13 cellular contexts compared by ENCODE assay signal in the genomic region with DNA sequence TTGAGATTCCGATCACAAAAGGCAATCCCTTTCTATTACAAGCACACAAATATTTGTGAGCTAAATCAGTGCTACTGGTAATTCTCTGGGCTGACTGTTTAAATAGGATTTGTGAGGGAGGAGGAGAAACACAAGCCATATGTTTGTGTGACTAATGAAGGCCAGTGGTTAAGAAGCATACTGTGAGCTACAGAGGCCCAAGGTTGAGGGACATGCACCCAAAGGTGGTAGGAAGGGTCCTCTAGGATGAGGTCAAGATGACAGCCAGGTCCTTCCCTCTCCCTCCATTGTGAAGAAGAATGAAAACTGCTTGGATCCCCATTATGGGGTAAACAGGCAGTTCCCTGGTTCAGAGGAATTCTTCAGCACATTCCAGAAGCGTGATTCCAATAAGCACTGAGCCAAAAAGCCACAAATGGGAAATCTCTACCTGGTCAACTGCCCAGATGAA.
DNase-seq lines count a peak whose midpoint lies in the region; ATAC-seq and TF ChIP-seq lines count a peak whose summit lies in the region.
"Had no signal": no experiment of that assay in that cellular context is flagged by ENCODE, and none has a peak within 500 bp of the region (broad histone marks: within the 10 kb centered on the region; RNA-seq: fewer than 3 reads in every experiment).

No MANE protein-coding gene starts in this region.

- POLR2A ChIA-PET in SK-N-SH (lab: Yijun Ruan, JAX): no interaction called here

- CTCF ChIA-PET in SK-N-SH (lab: Yijun Ruan, JAX): interaction anchor here (1.1 to 3.3 kb wide), 5 partner anchors 9 to 84 kb away, joined by 4 to 11 read pairs (median 4); a partner anchor contains a TSS

- no peak overlapping the region for H2AFZ ChIP-seq in SK-N-SH (ENCODE audit: low read depth)

- no peak for TF ChIP-seq EP300 in SK-N-SH (IDR thresholded peaks at IDR 0.05; ENCODE audit: borderline replicate concordance in 1 of 2, low read depth in 1 of 2, low read length in 1 of 2)

- TF ChIP-seq CTCF in SK-N-SH (IDR thresholded peaks at IDR 0.05) (no peak), fibroblast of mammary gland (conservative IDR thresholded peaks at IDR 0.05; ENCODE audit: control insufficient read depth, insufficient read depth, low read depth, low read length) (no peak)

- H3K4me2 ChIP-seq in SK-N-SH: no peak overlapping the region

- H3K79me2 ChIP-seq in SK-N-SH (ENCODE audit: insufficient read depth): no peaks in the 10 kb centered on the region

- H3K36me3 ChIP-seq in SK-N-SH (replicated peaks in 1 of 2; ENCODE audit: control insufficient read depth in 1 of 2, insufficient read depth in 2 of 2, low read length in 1 of 2): peaks cover 0 to 6% of the 10 kb centered on the region in 2 experiments
- H3K36me3 ChIP-seq: cardiac muscle cell had no signal

- H3K9me2 ChIP-seq in SK-N-SH: no peaks in the 10 kb centered on the region

- no peaks in the 10 kb centered on the region for H4K20me1 ChIP-seq in SK-N-SH (ENCODE audit: insufficient read depth)

- H3K27me3 ChIP-seq in SK-N-SH (ENCODE audit: insufficient read depth): no peaks in the 10 kb centered on the region
- H3K27me3 ChIP-seq: cardiac muscle cell had no signal

- TF ChIP-seq RAD21 in SK-N-SH (IDR thresholded peaks at IDR 0.05; ENCODE audit: low read length): no peak

- H3K4me3 ChIP-seq in SK-N-SH (ENCODE audit: low read depth in 2 of 2, low read length in 1 of 2) (no peak overlapping the region), fibroblast of mammary gland (ENCODE audit: control insufficient read depth, low read depth, low read length) (no peak overlapping the region), skeletal muscle cell (ENCODE audit: low read depth, low read length) (no peak overlapping the region)
- H3K4me3 ChIP-seq: cardiac muscle cell had no signal

- H3F3A ChIP-seq in SK-N-SH (replicated peaks; ENCODE audit: insufficient read depth): peaks cover 25% of the 10 kb centered on the region

- H3K4me1 ChIP-seq in SK-N-SH (ENCODE audit: control insufficient read depth in 1 of 2, insufficient read depth in 2 of 2, low read depth in 1 of 2, low read length in 1 of 2): peaks cover 4 to 36% of the 10 kb centered on the region in 2 experiments; a peak in 3 of 4 replicates

- no peak for ATAC-seq in HG03139 (IDR thresholded peaks at IDR 0.05; ENCODE audit: unreplicated experiment)
- ATAC-seq: activated CD4-positive, CD25-positive, alpha-beta regulatory T cell treated with anti-CD3 and anti-CD28 coated beads, Interleukin-2, amount 50 U/mL, for 24 hours; sciatic nerve had no signal

- H3K27ac ChIP-seq in SK-N-SH (ENCODE audit: low read depth in 2 of 2, low read length in 1 of 2) (peak overlapping the region; percentile 21 to 86; a peak in 3 of 4 replicates), substantia nigra (ENCODE audit: low read depth, low read length, poor library complexity, severe bottlenecking) (no peak overlapping the region)

- H3K9ac ChIP-seq in SK-N-SH: no peak overlapping the region

- peak; percentile 69 for DNase-seq in GM04504 (ENCODE audit: low read depth)
- no peak for DNase-seq in SK-N-SH
- DNase-seq in fibroblast of mammary gland (ENCODE audit: low read depth): peak; percentile 87
- DNase-seq in skeletal muscle cell (ENCODE audit: low read depth): peak; percentile 31
- no peak for DNase-seq in NCI-H524 treated with DMSO at 0.1 percent for 48 hours (lab: John Stamatoyannopoulos, UW)
- no peak for DNase-seq in substantia nigra (lab: John Stamatoyannopoulos, UW)
- no peak for DNase-seq in NCI-H1417 treated with DMSO at 0.1 percent for 48 hours (lab: John Stamatoyannopoulos, UW)
- DNase-seq: H7, NCI-H187 treated with DMSO at 0.1 percent for 48 hours had no signal

- WGBS in SK-N-SH (ENCODE audit: low lambda C conversion rate): 65% methylated on average over 2 of the region's 2 CpGs

- peaks cover 9% of the 10 kb centered on the region; the same call in 1 of the 2 replicates for H3K9me3 ChIP-seq in SK-N-SH

TF ChIP-seq in SK-N-SH, 30 proteins besides CTCF, POLR2A, EP300 and RAD21:
- TF ChIP-seq, protein P1, sequence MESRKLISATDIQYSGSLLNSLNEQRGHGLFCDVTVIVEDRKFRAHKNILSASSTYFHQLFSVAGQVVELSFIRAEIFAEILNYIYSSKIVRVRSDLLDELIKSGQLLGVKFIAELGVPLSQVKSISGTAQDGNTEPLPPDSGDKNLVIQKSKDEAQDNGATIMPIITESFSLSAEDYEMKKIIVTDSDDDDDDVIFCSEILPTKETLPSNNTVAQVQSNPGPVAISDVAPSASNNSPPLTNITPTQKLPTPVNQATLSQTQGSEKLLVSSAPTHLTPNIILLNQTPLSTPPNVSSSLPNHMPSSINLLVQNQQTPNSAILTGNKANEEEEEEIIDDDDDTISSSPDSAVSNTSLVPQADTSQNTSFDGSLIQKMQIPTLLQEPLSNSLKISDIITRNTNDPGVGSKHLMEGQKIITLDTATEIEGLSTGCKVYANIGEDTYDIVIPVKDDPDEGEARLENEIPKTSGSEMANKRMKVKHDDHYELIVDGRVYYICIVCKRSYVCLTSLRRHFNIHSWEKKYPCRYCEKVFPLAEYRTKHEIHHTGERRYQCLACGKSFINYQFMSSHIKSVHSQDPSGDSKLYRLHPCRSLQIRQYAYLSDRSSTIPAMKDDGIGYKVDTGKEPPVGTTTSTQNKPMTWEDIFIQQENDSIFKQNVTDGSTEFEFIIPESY (IDR thresholded peaks at IDR 0.05; ENCODE audit: borderline replicate concordance, low read depth): no peak
- TF ChIP-seq TCF12 (IDR thresholded peaks at IDR 0.05) (peak; percentile 57), MXI1 (IDR thresholded peaks at IDR 0.05; ENCODE audit: low read depth, low read length) (no peak), ELF1 (IDR thresholded peaks at IDR 0.05) (no peak)
- TF ChIP-seq, protein P2, sequence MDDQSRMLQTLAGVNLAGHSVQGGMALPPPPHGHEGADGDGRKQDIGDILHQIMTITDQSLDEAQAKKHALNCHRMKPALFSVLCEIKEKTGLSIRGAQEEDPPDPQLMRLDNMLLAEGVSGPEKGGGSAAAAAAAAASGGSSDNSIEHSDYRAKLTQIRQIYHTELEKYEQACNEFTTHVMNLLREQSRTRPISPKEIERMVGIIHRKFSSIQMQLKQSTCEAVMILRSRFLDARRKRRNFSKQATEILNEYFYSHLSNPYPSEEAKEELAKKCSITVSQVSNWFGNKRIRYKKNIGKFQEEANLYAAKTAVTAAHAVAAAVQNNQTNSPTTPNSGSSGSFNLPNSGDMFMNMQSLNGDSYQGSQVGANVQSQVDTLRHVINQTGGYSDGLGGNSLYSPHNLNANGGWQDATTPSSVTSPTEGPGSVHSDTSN (IDR thresholded peaks at IDR 0.05): no peak

Comparison
In these comparisons a context has a peak if more than half of its experiments do, and no peak if none do; other contexts are left out.
1. DNase-seq: peak in GM04504 (single experiment), fibroblast of mammary gland (single experiment) and skeletal muscle cell (single experiment); none in SK-N-SH (single experiment), NCI-H524 treated with DMSO at 0.1 percent for 48 hours (single experiment), substantia nigra (0 of 49) and NCI-H1417 treated with DMSO at 0.1 percent for 48 hours (single experiment).